8 cellular contexts compared by ENCODE assay signal in genomic region chr2:227817940-227818568, GRCh38. TPM values are rescaled to one million over a fixed set of nuclear protein-coding genes. Genes with fewer than 3 reads are reported as not detected.
DNase-seq lines count a peak whose midpoint lies in the region; ATAC-seq and TF ChIP-seq lines count a peak whose summit lies in the region.

No MANE protein-coding gene starts in this region.

- intact Hi-C loops in CD14-positive monocyte (cut with micrococcal nuclease), result loop anchor here (2.0 to 5.0 kb wide), 3 partner anchors 36 to 447 kb away; no protein-coding TSS in a partner anchor

- H3K9ac ChIP-seq in Karpas-422 (ENCODE audit: low read length), result no peak overlapping the region

- no peaks in the 10 kb centered on the region for H3K9me2 ChIP-seq in Karpas-422 (replicated peaks; ENCODE audit: insufficient read depth, low read length)

- H3K4me1 ChIP-seq in Karpas-422 (ENCODE audit: low read length), result no peaks in the 10 kb centered on the region

- no peak overlapping the region for H2AFZ ChIP-seq in Karpas-422 (ENCODE audit: low read length)

- H3K27me3 ChIP-seq in Karpas-422 (ENCODE audit: low read length), result no peaks in the 10 kb centered on the region

- TF ChIP-seq CTCF in CD14-positive monocyte (IDR thresholded peaks at IDR 0.05), result no peak

- H3K36me3 ChIP-seq in Karpas-422 (ENCODE audit: insufficient read depth, low read length), result no peaks in the 10 kb centered on the region

- no peaks in the 10 kb centered on the region for H4K20me1 ChIP-seq in Karpas-422 (ENCODE audit: insufficient read depth, low read depth, low read length)

- no peaks in the 10 kb centered on the region for H3K9me3 ChIP-seq in Karpas-422 (ENCODE audit: low read length)

- POLR2A ChIA-PET in T-cell (lab: Charles Lee), result no interaction called here

- H3K27ac Mint-ChIP-seq in CD14-positive monocyte (peak overlapping the region; percentile 96 to 99 (median 98)), T-cell (peak overlapping the region; percentile 4 to 75)

- H3K36me3 Mint-ChIP-seq in CD14-positive monocyte (peaks cover 0 to 6% of the 10 kb centered on the region in 2 donors), T-cell (no peaks in the 10 kb centered on the region)

- DNase-seq in CD14-positive monocyte (ENCODE audit: low spot score), result peak; percentile 100
- peak in 33 of 34 experiments; percentile 13 to 65 (median 37) for DNase-seq in T-cell
- peak; percentile 81 for DNase-seq in hepatic stellate cell (ENCODE audit: low spot score)
- peak; percentile 70 for DNase-seq in stimulated activated CD4-positive, alpha-beta T cell treated with anti-CD3 and anti-CD28 coated beads, Interleukin-12 subunit alpha, Interleukin-12 subunit beta, amount 100 ng/mL, for 4 hours
- DNase-seq in Karpas-422, result no peak
- no peak for DNase-seq in NCI-H1048 (lab: John Stamatoyannopoulos, UW)

- H3K27me3 Mint-ChIP-seq in CD14-positive monocyte (ENCODE audit: low read depth in 3 of 3) (peaks cover 4 to 9% (median 7%) of the 10 kb centered on the region in 3 donors), T-cell (peaks cover 4 to 28% of the 10 kb centered on the region in 2 donors)

- H3K4me3 ChIP-seq in Karpas-422 (ENCODE audit: low read length), result no peak overlapping the region

- peak overlapping the region; percentile 49 for H3K27ac ChIP-seq in angular gyrus (ENCODE audit: low read depth, low read length)
- H3K27ac ChIP-seq in Karpas-422 (ENCODE audit: low read length), result no peak overlapping the region

- H3K9me3 Mint-ChIP-seq in CD14-positive monocyte, result peaks cover 0 to 5% (median 2%) of the 10 kb centered on the region in 7 donors
- peaks cover 0 to 4% (median 0%) of the 10 kb centered on the region in 3 donors for H3K9me3 Mint-ChIP-seq in T-cell

- H3K79me2 ChIP-seq in Karpas-422 (ENCODE audit: low read length), result no peaks in the 10 kb centered on the region

- peak; percentile 49 for ATAC-seq in HG02885 (IDR thresholded peaks at IDR 0.05; ENCODE audit: poor library complexity, unreplicated experiment)
- ATAC-seq in T-cell (replicated peaks in 1 of 4), result peak; percentile 38 to 67 (median 43)

- CTCF ChIA-PET in T-cell (lab: Charles Lee), result no interaction called here

- H3K4me1 Mint-ChIP-seq in CD14-positive monocyte, result peaks cover 47% of the 10 kb centered on the region
- peaks cover 0 to 21% (median 7%) of the 10 kb centered on the region in 3 donors for H3K4me1 Mint-ChIP-seq in T-cell

- no peak overlapping the region for H3K4me2 ChIP-seq in Karpas-422 (ENCODE audit: low read depth, low read length, poor library complexity, severe bottlenecking)

- H3K4me3 Mint-ChIP-seq in CD14-positive monocyte (peak overlapping the region in 1 of 2 donors; percentile 60), T-cell (peak overlapping the region in 1 of 3 donors; percentile 3)

RNA-seq across cellular contexts. Expression of gene CCL20, which starts 4.4 kb away (rescaled TPM):
- polyA plus RNA-seq in CD14-positive monocyte, result under 1 TPM in 1 of 2 donors, not detected in 1; 0.47 TPM
- total RNA-seq in T-cell, result 1 to 10 TPM in 3 of 5 donors, not detected in 2; 1.8 to 3.0 (median 1.9) TPM
- total RNA-seq in Karpas-422 (2014; rRNA removed; shearing (Covaris generic); ENCODE audit: low replicate concordance), result not detected in 2 replicates

RNA-seq across cellular contexts. Expression of gene DAW1, which starts 53.4 kb away (rescaled TPM):
- not detected for polyA plus RNA-seq in CD14-positive monocyte
- not detected for total RNA-seq in T-cell
- not detected in 2 replicates for total RNA-seq in Karpas-422 (2014; rRNA removed; shearing (Covaris generic); ENCODE audit: low replicate concordance)

Comparison
In these comparisons a context has a peak if more than half of its experiments do, and no peak if none do; other contexts are left out.
1. DNase-seq: peak in CD14-positive monocyte (single experiment), T-cell (33 of 34), hepatic stellate cell (single experiment) and stimulated activated CD4-positive, alpha-beta T cell treated with anti-CD3 and anti-CD28 coated beads, Interleukin-12 subunit alpha, Interleukin-12 subunit beta, amount 100 ng/mL, for 4 hours (single experiment); none in Karpas-422 (single experiment) and NCI-H1048 (single experiment).